In genomic region chr21:45549670-45550463, GRCh38 we compare ENCODE assay signal across 10 cellular contexts. TPM values are rescaled to one million over a fixed set of nuclear protein-coding genes. Genes with fewer than 3 reads are reported as not detected.
DNase-seq lines count a peak whose midpoint lies in the region; ATAC-seq and TF ChIP-seq lines count a peak whose summit lies in the region.
"Had no signal": no experiment of that assay in that cellular context is flagged by ENCODE, and none has a peak within 500 bp of the region (broad histone marks: within the 10 kb centered on the region; RNA-seq: fewer than 3 reads in every experiment).

No MANE protein-coding gene starts in this region.

- H3K36me3 ChIP-seq in endodermal cell (ENCODE audit: control insufficient read depth, insufficient read depth, low read length) (no peaks in the 10 kb centered on the region), tibial nerve (no peaks in the 10 kb centered on the region), GM23248 (ENCODE audit: low read depth) (no peaks in the 10 kb centered on the region)

- H3K4me1 ChIP-seq in endodermal cell (ENCODE audit: control insufficient read depth, insufficient read depth, low read length) (no peaks in the 10 kb centered on the region), tibial nerve (peaks cover 0 to 11% (median 4%) of the 10 kb centered on the region in 4 donors), GM23248 (ENCODE audit: insufficient read depth) (no peaks in the 10 kb centered on the region)

- no peaks in the 10 kb centered on the region for H3K9me2 ChIP-seq in GM23248 (ENCODE audit: insufficient read depth)

- no peak overlapping the region for H3K9ac ChIP-seq in endodermal cell (ENCODE audit: extremely low read depth, low read length, poor library complexity, severe bottlenecking)
- no peak overlapping the region for H3K9ac ChIP-seq in GM23248

- DNase-seq in activated naive CD4-positive, alpha-beta T cell treated with anti-CD3 and anti-CD28 coated beads, Interleukin-2, amount 50 U/mL, for 16 hours: no peak
- DNase-seq in HL-60 (ENCODE audit: low read depth in 1 of 2, low spot score in 1 of 2): peak in 1 of 2 experiments; percentile 68
- DNase-seq in endodermal cell: peak; percentile 47
- no peak for DNase-seq in tibial nerve (ENCODE audit: low spot score in 2 of 2)
- no peak for DNase-seq in GM23248
- DNase-seq in NCI-H524 (lab: John Stamatoyannopoulos, UW): no peak
- DNase-seq: COR-L47 had no signal

- H3K4me2 ChIP-seq in GM23248 (ENCODE audit: unreplicated experiment): no peak overlapping the region

- H3K36me3 Mint-ChIP-seq in activated naive CD4-positive, alpha-beta T cell treated with anti-CD3 and anti-CD28 coated beads, Interleukin-2, amount 50 U/mL, for 24 hours: no peaks in the 10 kb centered on the region
- no peaks in the 10 kb centered on the region for H3K36me3 Mint-ChIP-seq in endodermal cell (ENCODE audit: low read depth)
- H3K36me3 Mint-ChIP-seq: mesothelial cell of epicardium had no signal

- TF ChIP-seq EP300 in tibial nerve (IDR thresholded peaks at IDR 0.05): no peak

- TF ChIP-seq POLR2A in tibial nerve (IDR thresholded peaks at IDR 0.05): no peak

- H3K4me1 Mint-ChIP-seq in activated naive CD4-positive, alpha-beta T cell treated with anti-CD3 and anti-CD28 coated beads, Interleukin-2, amount 50 U/mL, for 24 hours: peaks cover 34% of the 10 kb centered on the region
- no peaks in the 10 kb centered on the region for H3K4me1 Mint-ChIP-seq in endodermal cell

- H3K27me3 ChIP-seq in HL-60 (ENCODE audit: insufficient read depth, poor library complexity, severe bottlenecking) (no peaks in the 10 kb centered on the region), endodermal cell (ENCODE audit: control insufficient read depth, insufficient read depth, low read length, poor library complexity, severe bottlenecking) (no peaks in the 10 kb centered on the region), tibial nerve (no peaks in the 10 kb centered on the region), GM23248 (replicated peaks; ENCODE audit: insufficient read depth) (no peaks in the 10 kb centered on the region)

- no peak for ATAC-seq in GM21786 (IDR thresholded peaks at IDR 0.05; ENCODE audit: unreplicated experiment)

- no peak overlapping the region for H2AFZ ChIP-seq in GM23248

- H3K27me3 Mint-ChIP-seq in activated naive CD4-positive, alpha-beta T cell treated with anti-CD3 and anti-CD28 coated beads, Interleukin-2, amount 50 U/mL, for 24 hours: no peaks in the 10 kb centered on the region
- peaks cover 22% of the 10 kb centered on the region for H3K27me3 Mint-ChIP-seq in endodermal cell (ENCODE audit: insufficient read depth)

- TF ChIP-seq CTCF in HL-60 (IDR thresholded peaks at IDR 0.05; ENCODE audit: insufficient read depth, low read length): no peak
- TF ChIP-seq CTCF in endodermal cell (conservative IDR thresholded peaks at IDR 0.05): no peak
- TF ChIP-seq CTCF in tibial nerve (IDR thresholded peaks at IDR 0.05): no peak

- H3K79me2 ChIP-seq in GM23248 (ENCODE audit: insufficient read depth): no peaks in the 10 kb centered on the region

- H3K4me3 Mint-ChIP-seq in activated naive CD4-positive, alpha-beta T cell treated with anti-CD3 and anti-CD28 coated beads, Interleukin-2, amount 50 U/mL, for 24 hours: peak overlapping the region; percentile 89
- H3K4me3 Mint-ChIP-seq in endodermal cell: no peak overlapping the region
- H3K4me3 Mint-ChIP-seq: mesothelial cell of epicardium had no signal

- H4K20me1 ChIP-seq in GM23248 (ENCODE audit: insufficient read depth): no peaks in the 10 kb centered on the region

- no peaks in the 10 kb centered on the region for H3K9me3 ChIP-seq in endodermal cell (ENCODE audit: control insufficient read depth, low read length)
- H3K9me3 ChIP-seq in tibial nerve: no peaks in the 10 kb centered on the region
- no peaks in the 10 kb centered on the region for H3K9me3 ChIP-seq in GM23248 (ENCODE audit: low read depth)

- H3F3A ChIP-seq in GM23248 (ENCODE audit: insufficient read depth): peaks cover 8% of the 10 kb centered on the region; the same call in 1 of the 2 replicates

- peak overlapping the region; percentile 92 for H3K27ac ChIP-seq in HL-60 (replicated peaks)
- H3K27ac ChIP-seq in endodermal cell (ENCODE audit: low read depth, low read length): no peak overlapping the region
- peak overlapping the region in 3 of 4 donors; percentile 0 to 69 (median 48) for H3K27ac ChIP-seq in tibial nerve
- no peak overlapping the region for H3K27ac ChIP-seq in GM23248

- H3K27ac Mint-ChIP-seq in activated naive CD4-positive, alpha-beta T cell treated with anti-CD3 and anti-CD28 coated beads, Interleukin-2, amount 50 U/mL, for 24 hours: peak overlapping the region; percentile 92
- no peak overlapping the region for H3K27ac Mint-ChIP-seq in endodermal cell

- H3K4me3 ChIP-seq in HL-60 (replicated peaks; ENCODE audit: insufficient read depth, low read length) (no peak overlapping the region), endodermal cell (ENCODE audit: low read length) (no peak overlapping the region), tibial nerve (no peak overlapping the region), GM23248 (no peak overlapping the region)

- 91 to 94% methylated on average over 11 to 13 of the region's 15 CpGs for WGBS in endodermal cell (ENCODE audit: insufficient coverage in 1 of 2, insufficient read length in 1 of 2), 2 experiments
- WGBS in tibial nerve, 2 donors: 66 to 71% methylated on average over 14 to 15 of the region's 15 CpGs
- WGBS in GM23248 (ENCODE audit: low coverage in 1 of 2, low lambda C conversion rate in 2 of 2, missing lambda C conversion rate in 2 of 2), 2 experiments: 58 to 67% methylated on average over 11 to 15 of the region's 15 CpGs

- in situ Hi-C loops in GM23248 (cut with MboI): no loop called here

- H3K9me3 Mint-ChIP-seq in activated naive CD4-positive, alpha-beta T cell treated with anti-CD3 and anti-CD28 coated beads, Interleukin-2, amount 50 U/mL, for 24 hours: no peaks in the 10 kb centered on the region
- peaks cover 8% of the 10 kb centered on the region for H3K9me3 Mint-ChIP-seq in endodermal cell
- H3K9me3 Mint-ChIP-seq: mesothelial cell of epicardium had no signal

RNA-seq across cellular contexts. Expression of gene SLC19A1, which starts 7.6 kb away (rescaled TPM):
- total RNA-seq in endodermal cell: 10 to 100 TPM; 28.8 to 29.4 TPM
- polyA plus RNA-seq in endodermal cell (2013, experiment 1 of 2): 19.9 TPM
- 16.4 TPM for polyA plus RNA-seq in endodermal cell (2013, experiment 2 of 2)
- total RNA-seq in tibial nerve: 10 to 100 TPM in 3 of 4 donors, 1 to 10 TPM in 1; 3.3 to 27.9 (median 11.4) TPM
- 6.8 and 7.8 TPM in 2 replicates for total RNA-seq in GM23248 (2014; rRNA removed; shearing (Covaris generic))
- 7.8 and 8.4 TPM in 2 replicates for polyA plus RNA-seq in GM23248 (2016; fragmentation: Nextera tagmentation; extraction: Ambion mirVana)

Comparison
In these comparisons a context has a peak if more than half of its experiments do, and no peak if none do; other contexts are left out.
1. H3K27ac ChIP-seq: peak in HL-60 (single experiment) and tibial nerve (3 of 4); none in endodermal cell (single experiment) and GM23248 (single experiment).